In genomic region chr11:118689852-118690552, GRCh38 we compare ENCODE assay signal across 8 cellular contexts. TPM values are rescaled to one million over a fixed set of nuclear protein-coding genes. Genes with fewer than 3 reads are reported as not detected.
A peak's percentile ranks its signal among the peaks of the same experiment; 100 is the strongest.
DNase-seq lines count a peak whose midpoint lies in the region; ATAC-seq and TF ChIP-seq lines count a peak whose summit lies in the region.

No MANE protein-coding gene starts in this region.

- TF ChIP-seq POLR2A in transverse colon (IDR thresholded peaks at IDR 0.05) = no peak

- WGBS in heart right ventricle, 2 donors = 5 to 6% methylated on average over 30 of the region's 30 CpGs
- WGBS in transverse colon (ENCODE audit: low coverage in 1 of 2), 2 donors = 6% methylated on average over 26 of the region's 30 CpGs; no CpG with 5 or more reads in 1 of the 2 donors

- no peaks in the 10 kb centered on the region for H3K9me3 ChIP-seq in heart right ventricle
- no peaks in the 10 kb centered on the region for H3K9me3 ChIP-seq in transverse colon

- DNase-seq in GM04503 (ENCODE audit: low read depth) = peak; percentile 85
- DNase-seq in NCI-H1105 treated with DMSO at 0.1 percent for 48 hours (lab: John Stamatoyannopoulos, UW) = peak; percentile 98
- peak; percentile 74 for DNase-seq in T follicular helper cell (ENCODE audit: low read depth)
- DNase-seq in amniotic epithelial cell (ENCODE audit: low read depth) = peak; percentile 85
- peak; percentile 93 to 95 for DNase-seq in heart right ventricle
- DNase-seq in posterior cingulate gyrus = peak; percentile 89 to 99 (median 96)
- DNase-seq in transverse colon = peak; percentile 85

- TF ChIP-seq EP300 in transverse colon (IDR thresholded peaks at IDR 0.05; ENCODE audit: low read depth) = no peak

- H3K36me3 ChIP-seq in heart right ventricle (no peaks in the 10 kb centered on the region), transverse colon (no peaks in the 10 kb centered on the region)

- H3K4me1 ChIP-seq in heart right ventricle (peaks cover 0 to 29% (median 8%) of the 10 kb centered on the region in 9 donors), transverse colon (peaks cover 4 to 21% (median 12%) of the 10 kb centered on the region in 4 donors)

- H3K27me3 ChIP-seq in heart right ventricle (no peaks in the 10 kb centered on the region), transverse colon (no peaks in the 10 kb centered on the region)

- H3K27ac ChIP-seq in heart right ventricle = peak overlapping the region in 9 of 10 donors; percentile 14 to 81 (median 75)
- H3K27ac ChIP-seq in transverse colon = peak overlapping the region; percentile 46 to 78 (median 72)

- ATAC-seq in HG02623 (IDR thresholded peaks at IDR 0.05; ENCODE audit: unreplicated experiment) = peak; percentile 79
- ATAC-seq in heart right ventricle = peak; percentile 94 to 98 (median 96)

- in situ Hi-C loops in transverse colon (cut with MboI; ENCODE audit: low pct_ligation_motif_present in 1 of 4, low pct_unique_long_range_greater_than_20kb in 1 of 4, low sequenced_read_pairs in 3 of 4) = loop anchor here (5.0 to 25.0 kb wide), 5 partner anchors 95 to 272 kb away; partner anchors contain the start of genes UPK2 (in 4 of the 4), DDX6 (in 1 of the 4) and FOXR1 (in 1 of the 4)

- intact Hi-C loops in heart right ventricle (cut with DNase I) = loop anchor here (1.0 to 10.0 kb wide), 13 partner anchors 92 to 267 kb away; partner anchors contain the start of genes UPK2 (in 10 of the 10) and DDX6 (in 2 of the 10)
- intact Hi-C loops in posterior cingulate gyrus (cut with DNase I) = loop anchor here (1.0 to 2.0 kb wide), 2 partner anchors 100 to 267 kb away; partner anchors contain the start of gene UPK2
- intact Hi-C loops in transverse colon (cut with DNase I; ENCODE audit: low total_unique reads) = loop anchor here (2.0 to 5.0 kb wide), 2 partner anchors 202 to 267 kb away; partner anchors contain the start of gene UPK2

- TF ChIP-seq CTCF in heart right ventricle (IDR thresholded peaks at IDR 0.05) (peak; percentile 70 to 91 (median 84)), transverse colon (IDR thresholded peaks at IDR 0.05) (peak; percentile 74 to 97 (median 90))

- peak overlapping the region in 9 of 10 donors; percentile 29 to 55 (median 49) for H3K4me3 ChIP-seq in heart right ventricle
- H3K4me3 ChIP-seq in transverse colon = peak overlapping the region; percentile 19 to 42 (median 29)

RNA-seq across cellular contexts. Expression of gene TREH, which starts 10.6 kb away (rescaled TPM):
- total RNA-seq in heart right ventricle = under 1 TPM in 1 of 10 donors, not detected in 9; 0.11 TPM
- 1 to 10 TPM in 1 of 2 donors, under 1 TPM in 1; 0.83 to 4.8 TPM for polyA plus RNA-seq in heart right ventricle
- total RNA-seq in transverse colon = 1 to 10 TPM in 2 of 4 donors, not detected in 2; 4.9 to 5.6 TPM

Comparison
In these comparisons a context has a peak if more than half of its experiments do, and no peak if none do; other contexts are left out.
1. Peak in every context shown above with its lines: DNase-seq, ATAC-seq, H3K4me3 ChIP-seq and H3K27ac ChIP-seq.